Comparison of ENCODE assay signal across 14 cellular contexts in genomic region chr14:31961881-31962280, GRCh38.
DNase-seq lines count a peak whose midpoint lies in the region; ATAC-seq and TF ChIP-seq lines count a peak whose summit lies in the region.
"Had no signal": no experiment of that assay in that cellular context is flagged by ENCODE, and none has a peak within 500 bp of the region (broad histone marks: within the 10 kb centered on the region; RNA-seq: fewer than 3 reads in every experiment).

No MANE protein-coding gene starts in this region.

- no peak for TF ChIP-seq CTCF in brain (conservative IDR thresholded peaks at IDR 0.05)

- H3K36me3 Mint-ChIP-seq in brain: no peaks in the 10 kb centered on the region

- no peak for ATAC-seq in GM19035 (IDR thresholded peaks at IDR 0.05; ENCODE audit: unreplicated experiment)

- H3K4me1 Mint-ChIP-seq in brain: peaks cover 49% of the 10 kb centered on the region

- peak overlapping the region in 3 of 5 experiments; percentile 3 to 90 (median 55) for H3K27ac Mint-ChIP-seq in brain

- H3K9me3 Mint-ChIP-seq in brain: peaks cover 2 to 7% (median 4%) of the 10 kb centered on the region in 5 experiments

- H3K4me3 Mint-ChIP-seq in brain: no peak overlapping the region

- peak; percentile 95 for DNase-seq in NCI-H524 treated with DMSO at 0.1 percent for 48 hours (lab: John Stamatoyannopoulos, UW)
- DNase-seq in myocyte (ENCODE audit: low read depth): peak; percentile 71
- no peak for DNase-seq in RKO (ENCODE audit: low spot score)
- no peak for DNase-seq in dermis blood vessel endothelial cell
- DNase-seq in stimulated activated CD4-positive, alpha-beta T cell treated with anti-CD3 and anti-CD28 coated beads, Interleukin-4, amount 100 ng/mL, for 24 hours: no peak
- DNase-seq: COR-L47, DMS53, H7, NCI-H1436 treated with DMSO at 0.1 percent for 48 hours, NCI-H2081, NCI-H526, SHP77 treated with DMSO at 0.1 percent for 48 hours had no signal

- H3K27me3 Mint-ChIP-seq in brain: no peaks in the 10 kb centered on the region

Comparison
In these comparisons a context has a peak if more than half of its experiments do, and no peak if none do; other contexts are left out.
1. DNase-seq: peak in NCI-H524 treated with DMSO at 0.1 percent for 48 hours (single experiment) and myocyte (single experiment); none in RKO (single experiment), dermis blood vessel endothelial cell (single experiment) and stimulated activated CD4-positive, alpha-beta T cell treated with anti-CD3 and anti-CD28 coated beads, Interleukin-4, amount 100 ng/mL, for 24 hours (single experiment).